ENCODE assay signal across 22 cellular contexts in the genomic region with DNA sequence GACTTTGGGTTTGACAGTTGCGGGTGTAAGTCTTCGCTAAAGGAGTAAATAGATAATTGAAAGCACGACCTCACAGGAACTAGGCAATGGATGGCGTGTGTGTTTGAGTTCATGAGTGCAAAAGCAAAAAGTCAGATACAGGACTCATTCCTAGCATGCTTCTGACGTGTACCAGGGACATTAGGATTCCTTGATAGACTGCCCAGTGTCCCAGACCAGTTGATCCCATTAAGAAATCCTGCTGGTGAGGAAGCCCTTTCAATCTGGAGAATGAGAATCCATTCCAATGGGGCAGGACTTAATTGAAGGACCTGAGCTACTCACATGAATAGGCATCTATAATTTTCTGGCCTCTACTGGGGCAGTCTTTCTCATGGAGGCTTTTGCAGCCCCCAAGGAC.
"Had no signal": no experiment of that assay in that cellular context is flagged by ENCODE, and none has a peak within 500 bp of the region (broad histone marks: within the 10 kb centered on the region; RNA-seq: fewer than 3 reads in every experiment).

No MANE protein-coding gene starts in this region.

- H3K27me3 ChIP-seq: colonic mucosa, dorsolateral prefrontal cortex, esophagus squamous epithelium, foreskin keratinocyte, gastrocnemius medialis, gastroesophageal sphincter, heart left ventricle, heart right ventricle had no signal

- H3K36me3 ChIP-seq: colonic mucosa, esophagus squamous epithelium, gastrocnemius medialis, gastroesophageal sphincter, heart left ventricle, heart right ventricle had no signal

- H3K4me3 ChIP-seq: colonic mucosa, coronary artery, dorsolateral prefrontal cortex, esophagus squamous epithelium, gastrocnemius medialis, gastroesophageal sphincter, heart left ventricle, heart right ventricle had no signal

- H3K4me1 ChIP-seq: colonic mucosa, esophagus squamous epithelium, gastrocnemius medialis, gastroesophageal sphincter, heart left ventricle, heart right ventricle had no signal

- H3K27ac ChIP-seq: colonic mucosa, coronary artery, dorsolateral prefrontal cortex, epithelial cell of prostate, esophagus squamous epithelium, foreskin keratinocyte, gastrocnemius medialis, gastroesophageal sphincter, heart left ventricle, heart right ventricle had no signal

- DNase-seq: colonic mucosa; cortex of kidney; dermis blood vessel endothelial cell; dorsolateral prefrontal cortex; effector CD4-positive, alpha-beta T cell; effector CD8-positive, alpha-beta T cell; effector memory CD4-positive, alpha-beta T cell; effector memory CD8-positive, alpha-beta T cell; endodermal cell; erythroblast; esophagus squamous epithelium; foreskin fibroblast; foreskin keratinocyte; foreskin melanocyte; gastrocnemius medialis; glutamatergic neuron; head of caudate nucleus; heart left ventricle; heart right ventricle had no signal

- H3K9me3 ChIP-seq: colonic mucosa, esophagus squamous epithelium, gastrocnemius medialis, gastroesophageal sphincter, heart left ventricle, heart right ventricle had no signal
